ENCODE assay signal across 18 cellular contexts in genomic region chr15:93150910-93151309, GRCh38.
A peak's percentile ranks its signal among the peaks of the same experiment; 100 is the strongest.
DNase-seq lines count a peak whose midpoint lies in the region; ATAC-seq and TF ChIP-seq lines count a peak whose summit lies in the region.
"Had no signal": no experiment of that assay in that cellular context is flagged by ENCODE, and none has a peak within 500 bp of the region (broad histone marks: within the 10 kb centered on the region; RNA-seq: fewer than 3 reads in every experiment).

No MANE protein-coding gene starts in this region.

- peak overlapping the region in 1 of 7 donors; percentile 35 for H3K27ac Mint-ChIP-seq in CD14-positive monocyte
- H3K27ac Mint-ChIP-seq in GM23338: no peak overlapping the region
- H3K27ac Mint-ChIP-seq: B cell had no signal

- peaks cover 10% of the 10 kb centered on the region for H3K4me1 ChIP-seq in GM23338 (ENCODE audit: insufficient read depth)
- H3K4me1 ChIP-seq in neuronal stem cell (ENCODE audit: control insufficient read depth in 2 of 2, insufficient read depth in 1 of 2, low read depth in 1 of 2, low read length in 2 of 2): peaks cover 2 to 11% of the 10 kb centered on the region in 2 donors
- no peaks in the 10 kb centered on the region for H3K4me1 ChIP-seq in foreskin keratinocyte
- H3K4me1 ChIP-seq in MM.1S (ENCODE audit: low read length): no peaks in the 10 kb centered on the region

- no peak overlapping the region for H2AK5ac ChIP-seq in neuronal stem cell (ENCODE audit: low read depth, low read length)

- H3K14ac ChIP-seq in neuronal stem cell (ENCODE audit: low read length): no peak overlapping the region

- no peaks in the 10 kb centered on the region for H3K79me1 ChIP-seq in neuronal stem cell (ENCODE audit: low read depth, low read length)

- H3K79me2 ChIP-seq in GM23338 (replicated peaks; ENCODE audit: insufficient read depth): no peaks in the 10 kb centered on the region
- H3K79me2 ChIP-seq in MM.1S (ENCODE audit: low read length): no peaks in the 10 kb centered on the region

- H3K4me3 Mint-ChIP-seq in CD14-positive monocyte: peak overlapping the region in 1 of 2 donors; percentile 58
- no peak overlapping the region; the same call in 2 of the 3 replicates for H3K4me3 Mint-ChIP-seq in GM23338
- H3K4me3 Mint-ChIP-seq: B cell had no signal

- H3K4ac ChIP-seq in neuronal stem cell (ENCODE audit: low read length): no peak overlapping the region

- H2BK120ac ChIP-seq in neuronal stem cell (ENCODE audit: low read depth, low read length): no peak overlapping the region

- H3K36me3 ChIP-seq in GM23338 (ENCODE audit: insufficient read depth) (no peaks in the 10 kb centered on the region), neuronal stem cell (replicated peaks in 1 of 2; ENCODE audit: control insufficient read depth in 2 of 2, insufficient read depth in 2 of 2, low read length in 2 of 2) (no peaks in the 10 kb centered on the region), MM.1S (replicated peaks; ENCODE audit: insufficient read depth, low read length) (no peaks in the 10 kb centered on the region)

- H3K9ac ChIP-seq in neuronal stem cell (ENCODE audit: low read depth, low read length, poor library complexity) (no peak overlapping the region), MM.1S (ENCODE audit: low read length) (no peak overlapping the region)
- H3K9ac ChIP-seq: SK-N-SH had no signal

- peak; percentile 41 for ATAC-seq in GM23338
- peak in 1 of 2 donors; percentile 42 for ATAC-seq in left cardiac atrium
- ATAC-seq in foreskin keratinocyte: no peak
- ATAC-seq: PC-3 had no signal

- H3K36me3 Mint-ChIP-seq in CD14-positive monocyte (no peaks in the 10 kb centered on the region), GM23338 (ENCODE audit: low read depth) (peaks cover 5% of the 10 kb centered on the region; the same call in 1 of the 3 replicates)
- H3K36me3 Mint-ChIP-seq: CD8-positive, alpha-beta memory T cell had no signal

- H2AFZ ChIP-seq in GM23338 (no peak overlapping the region), neuronal stem cell (ENCODE audit: low read length) (peak overlapping the region; percentile 58), MM.1S (ENCODE audit: low read length) (no peak overlapping the region)

- H3K27me3 ChIP-seq in GM23338 (ENCODE audit: insufficient read depth) (no peaks in the 10 kb centered on the region), neuronal stem cell (ENCODE audit: control insufficient read depth in 3 of 3, insufficient read depth in 3 of 3, low read depth in 1 of 3, low read length in 3 of 3) (no peaks in the 10 kb centered on the region), foreskin keratinocyte (no peaks in the 10 kb centered on the region), MM.1S (replicated peaks; ENCODE audit: insufficient read depth, low read length) (no peaks in the 10 kb centered on the region)

- peaks cover 8 to 15% of the 10 kb centered on the region in 2 donors for H3K9me3 ChIP-seq in neuronal stem cell (replicated peaks in 1 of 2; ENCODE audit: control insufficient read depth in 2 of 2, insufficient read depth in 1 of 2, low read depth in 1 of 2, low read length in 2 of 2)
- no peaks in the 10 kb centered on the region for H3K9me3 ChIP-seq in MM.1S (replicated peaks; ENCODE audit: insufficient read depth, low read length)
- H3K9me3 ChIP-seq: SK-N-SH had no signal

- H3K9me3 Mint-ChIP-seq in CD14-positive monocyte (peaks cover 5 to 15% (median 9%) of the 10 kb centered on the region in 7 donors), GM23338 (peaks cover 10% of the 10 kb centered on the region; the same call in 2 of the 3 replicates)

- H3K23ac ChIP-seq in neuronal stem cell (ENCODE audit: low read depth, low read length, poor library complexity): no peak overlapping the region

- no peak overlapping the region for H4K91ac ChIP-seq in neuronal stem cell (ENCODE audit: low read depth, low read length, poor library complexity)

- no peak for TF ChIP-seq CTCF in CD14-positive monocyte (IDR thresholded peaks at IDR 0.05)
- TF ChIP-seq CTCF in GM23338 (conservative IDR thresholded peaks at IDR 0.05; ENCODE audit: low read depth in 2 of 2): no peak
- no peak for TF ChIP-seq CTCF in foreskin keratinocyte (conservative IDR thresholded peaks at IDR 0.05)
- no peak for TF ChIP-seq CTCF in MM.1S (IDR thresholded peaks at IDR 0.05; ENCODE audit: low read length)

- intact Hi-C loops in CD14-positive monocyte (cut with micrococcal nuclease): no loop called here
- intact Hi-C loops in left cardiac atrium (cut with DNase I): no loop called here

- peaks cover 11% of the 10 kb centered on the region for H3K4me1 Mint-ChIP-seq in CD14-positive monocyte
- H3K4me1 Mint-ChIP-seq in GM23338: peaks cover 27% of the 10 kb centered on the region
- H3K4me1 Mint-ChIP-seq: B cell had no signal

- H3K4me3 ChIP-seq in GM23338 (no peak overlapping the region), neuronal stem cell (ENCODE audit: low read length in 2 of 2) (no peak overlapping the region), MM.1S (ENCODE audit: low read length) (no peak overlapping the region)

- H3K27ac ChIP-seq in GM23338 (ENCODE audit: low read depth) (no peak overlapping the region), neuronal stem cell (replicated peaks; ENCODE audit: low read length) (no peak overlapping the region), foreskin keratinocyte (no peak overlapping the region), MM.1S (ENCODE audit: low read length) (no peak overlapping the region)

- no peaks in the 10 kb centered on the region for H3K9me2 ChIP-seq in GM23338 (ENCODE audit: insufficient read depth)
- no peaks in the 10 kb centered on the region for H3K9me2 ChIP-seq in MM.1S (replicated peaks; ENCODE audit: insufficient read depth, low read length)
- H3K9me2 ChIP-seq: SK-N-SH had no signal

- no CpG with 5 or more reads among the region's 8 CpGs for WGBS in neuronal stem cell (ENCODE audit: extremely low coverage in 2 of 2, insufficient read length in 2 of 2, insufficient replicate concordance in 1 of 2), 2 donors

- peak; percentile 60 for DNase-seq in CD14-positive monocyte (ENCODE audit: low spot score)
- no peak for DNase-seq in GM23338 (ENCODE audit: low spot score)
- peak; percentile 31 for DNase-seq in left cardiac atrium
- no peak for DNase-seq in neuronal stem cell (ENCODE audit: low spot score)
- DNase-seq in foreskin keratinocyte: no peak
- DNase-seq in MM.1S: no peak
- no peak for DNase-seq in OCI-M1 (lab: John Stamatoyannopoulos, UW)
- DNase-seq: CD8-positive, alpha-beta memory T cell; DMS 273 treated with DMSO at 0.1 percent for 48 hours; EL; IMR-90; NCI-H1092 treated with DMSO at 0.1 percent for 48 hours; NCI-H1694; NCI-H345; NCI-H526 treated with DMSO at 0.1 percent for 48 hours; SK-N-SH had no signal

- no peak overlapping the region for H3K18ac ChIP-seq in neuronal stem cell (ENCODE audit: low read length)

- H2BK15ac ChIP-seq in neuronal stem cell (ENCODE audit: low read length): no peak overlapping the region

- no peak overlapping the region for H3K4me2 ChIP-seq in GM23338
- no peak overlapping the region for H3K4me2 ChIP-seq in neuronal stem cell (ENCODE audit: insufficient read depth, low read length, poor library complexity, severe bottlenecking)
- H3K4me2 ChIP-seq in MM.1S (ENCODE audit: low read depth, low read length): no peak overlapping the region
- H3K4me2 ChIP-seq: SK-N-SH had no signal

- no peak overlapping the region for H2BK12ac ChIP-seq in neuronal stem cell (ENCODE audit: low read length)

- H3K27me3 Mint-ChIP-seq in CD14-positive monocyte (ENCODE audit: low read depth in 3 of 3) (peaks cover 0 to 11% (median 2%) of the 10 kb centered on the region in 3 donors), GM23338 (ENCODE audit: insufficient read depth, low read depth, poor library complexity) (peaks cover 2% of the 10 kb centered on the region)

- no peaks in the 10 kb centered on the region for H3F3A ChIP-seq in GM23338 (replicated peaks; ENCODE audit: low read depth)
- no peaks in the 10 kb centered on the region for H3F3A ChIP-seq in MM.1S (ENCODE audit: insufficient read depth, low read length)

- H2BK5ac ChIP-seq in neuronal stem cell (ENCODE audit: low read length): no peak overlapping the region

- H4K20me1 ChIP-seq in GM23338 (replicated peaks; ENCODE audit: insufficient read depth): no peaks in the 10 kb centered on the region
- H4K20me1 ChIP-seq in MM.1S (ENCODE audit: insufficient read depth, low read length): no peaks in the 10 kb centered on the region

- H4K8ac ChIP-seq in neuronal stem cell (ENCODE audit: low read depth, low read length): no peak overlapping the region

TF ChIP-seq in GM23338, 12 proteins besides CTCF, POLR2A, EP300 and RAD21 (continues in another document):
- TF ChIP-seq JUNB (IDR thresholded peaks at IDR 0.05; ENCODE audit: unreplicated experiment) (no peak), ZNF331 (CRISPR knock-in tag; IDR thresholded peaks at IDR 0.05; ENCODE audit: low read depth) (no peak), POLR2AphosphoS5 (IDR thresholded peaks at IDR 0.05; ENCODE audit: low read depth) (no peak), STAT1 (IDR thresholded peaks at IDR 0.05; ENCODE audit: unreplicated experiment) (no peak), REST (IDR thresholded peaks at IDR 0.05; ENCODE audit: unreplicated experiment) (no peak), EZH2phosphoT487 (IDR thresholded peaks at IDR 0.05; ENCODE audit: unreplicated experiment) (no peak), ZNF114 (CRISPR knock-in tag; IDR thresholded peaks at IDR 0.05) (no peak)

Comparison
In these comparisons a context has a peak if more than half of its experiments do, and no peak if none do; other contexts are left out.
1. DNase-seq: peak in CD14-positive monocyte (single experiment) and left cardiac atrium (single experiment); none in GM23338 (single experiment), neuronal stem cell (single experiment), foreskin keratinocyte (0 of 2), MM.1S (single experiment) and OCI-M1 (single experiment).